Comparison of ENCODE assay signal across 9 cellular contexts in genomic region chr14:54025661-54026060, GRCh38.
A peak's percentile ranks its signal among the peaks of the same experiment; 100 is the strongest.
DNase-seq lines count a peak whose midpoint lies in the region; ATAC-seq and TF ChIP-seq lines count a peak whose summit lies in the region.
"Had no signal": no experiment of that assay in that cellular context is flagged by ENCODE, and none has a peak within 500 bp of the region (broad histone marks: within the 10 kb centered on the region; RNA-seq: fewer than 3 reads in every experiment).

No MANE protein-coding gene starts in this region.

- H3K27ac ChIP-seq in esophagus muscularis mucosa (replicated peaks in 1 of 4) = no peak overlapping the region

- peaks cover 0 to 5% (median 0%) of the 10 kb centered on the region in 4 donors for H3K9me3 ChIP-seq in esophagus muscularis mucosa

- TF ChIP-seq CTCF in HFF-Myc (IDR thresholded peaks at IDR 0.05; ENCODE audit: low read depth, low read length, missing control alignments) (peak; percentile 35), WTC11 (IDR thresholded peaks at IDR 0.05) (no peak), esophagus muscularis mucosa (IDR thresholded peaks at IDR 0.05) (peak in 1 of 3 experiments; percentile 18)

- intact Hi-C loops in left colon (cut with DNase I, micrococcal nuclease) = no loop called here
- intact Hi-C loops in esophagus muscularis mucosa (cut with DNase I) = no loop called here

- H3K36me3 ChIP-seq in esophagus muscularis mucosa = no peaks in the 10 kb centered on the region

- DNase-seq in AG20443 (ENCODE audit: low spot score) (peak; percentile 24), HFF-Myc (ENCODE audit: extremely low read depth, low read depth) (no peak), WTC11 (ENCODE audit: low spot score) (peak; percentile 12), left colon (peak in 1 of 2 donors; percentile 13), cerebellar nuclear complex (lab: John Stamatoyannopoulos, UW) (no peak), esophagus muscularis mucosa (ENCODE audit: extremely low spot score) (no peak)
- no peak for DNase-seq in activated effector memory CD4-positive, alpha-beta T cell treated with anti-CD3 and anti-CD28 coated beads, Interleukin-2, amount 50 U/mL, for 16 hours
- DNase-seq: NCI-H774 had no signal

- H3K27ac Mint-ChIP-seq in WTC11 = no peak overlapping the region

- TF ChIP-seq EP300 in esophagus muscularis mucosa (IDR thresholded peaks at IDR 0.05) = no peak

- ATAC-seq in WTC11 = no peak
- peak; percentile 74 for ATAC-seq in left colon
- ATAC-seq in GM21360 (IDR thresholded peaks at IDR 0.05; ENCODE audit: unreplicated experiment) = no peak

- H3K4me1 Mint-ChIP-seq in WTC11 = no peaks in the 10 kb centered on the region

- TF ChIP-seq POLR2A in esophagus muscularis mucosa (IDR thresholded peaks at IDR 0.05; ENCODE audit: low read depth) = no peak

- no peaks in the 10 kb centered on the region for H3K4me1 ChIP-seq in esophagus muscularis mucosa

- POLR2A ChIA-PET in WTC11 (lab: Charles Lee) = no interaction called here

- no peaks in the 10 kb centered on the region for H3K27me3 ChIP-seq in esophagus muscularis mucosa

- H3K4me3 Mint-ChIP-seq in WTC11 = no peak overlapping the region

- no peaks in the 10 kb centered on the region for H3K27me3 Mint-ChIP-seq in WTC11 (ENCODE audit: low read depth)

- peaks cover 31% of the 10 kb centered on the region for H3K9me3 Mint-ChIP-seq in WTC11

- WGBS in esophagus muscularis mucosa = 86% methylated on average over 1 of the region's 1 CpG

- no peak overlapping the region for H3K4me3 ChIP-seq in HFF-Myc (replicated peaks; ENCODE audit: low read depth, low read length)
- H3K4me3 ChIP-seq in esophagus muscularis mucosa = no peak overlapping the region

- CTCF ChIA-PET in WTC11 (lab: Charles Lee) = no interaction called here

- peaks cover 18% of the 10 kb centered on the region for H3K36me3 Mint-ChIP-seq in WTC11

TF ChIP-seq in WTC11, 78 proteins besides CTCF, POLR2A, EP300 and RAD21:
- TF ChIP-seq GABPB1 (CRISPR knock-in tag; IDR thresholded peaks at IDR 0.05) (no peak), ATF2 (CRISPR knock-in tag; IDR thresholded peaks at IDR 0.05; ENCODE audit: borderline replicate concordance, low read depth) (no peak), E2F1 (CRISPR knock-in tag; IDR thresholded peaks at IDR 0.05) (no peak), PRDM15 (CRISPR knock-in tag; IDR thresholded peaks at IDR 0.05) (no peak), ZNF121 (CRISPR knock-in tag; IDR thresholded peaks at IDR 0.05) (no peak), IRF2 (CRISPR knock-in tag; IDR thresholded peaks at IDR 0.05; ENCODE audit: borderline replicate concordance, low read depth) (no peak)
TF ChIP-seq in WTC11: peak in this region for 0.

Comparison
In these comparisons a context has a peak if more than half of its experiments do, and no peak if none do; other contexts are left out.
1. DNase-seq: peak in AG20443 (single experiment) and WTC11 (single experiment); none in HFF-Myc (single experiment), activated effector memory CD4-positive, alpha-beta T cell treated with anti-CD3 and anti-CD28 coated beads, Interleukin-2, amount 50 U/mL, for 16 hours (single experiment), cerebellar nuclear complex (0 of 2) and esophagus muscularis mucosa (single experiment).